Comparison of ENCODE assay signal across 8 cellular contexts in the genomic region with DNA sequence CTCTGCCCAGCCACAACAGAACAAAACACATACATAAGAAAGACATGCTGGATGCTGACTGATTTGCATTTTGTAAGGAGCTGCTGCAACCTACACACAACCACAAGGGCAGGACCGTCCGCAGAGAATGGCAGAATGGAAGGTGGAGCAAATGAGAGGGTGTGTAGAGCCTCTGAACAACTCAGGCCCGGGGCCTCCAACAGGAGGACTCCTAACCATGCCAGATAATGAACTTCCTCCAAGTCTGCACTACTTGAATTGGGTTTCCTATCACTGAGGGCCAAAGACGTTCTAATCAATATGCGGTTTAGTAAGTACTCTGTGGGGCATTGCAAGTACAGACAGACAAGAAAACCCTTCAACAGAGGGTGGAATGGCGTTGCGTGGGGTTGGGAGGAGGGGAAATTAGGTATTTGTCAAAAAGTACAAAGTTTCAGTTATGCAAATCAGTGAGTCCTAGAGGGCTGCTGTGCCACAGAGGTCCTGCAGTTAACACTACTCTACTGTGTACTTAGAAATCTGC. TPM values are rescaled to one million over a fixed set of nuclear protein-coding genes. Genes with fewer than 3 reads are reported as not detected.
DNase-seq lines count a peak whose midpoint lies in the region; ATAC-seq and TF ChIP-seq lines count a peak whose summit lies in the region.

No MANE protein-coding gene starts in this region.

- H3K4me3 Mint-ChIP-seq in activated CD8-positive, alpha-beta memory T cell treated with anti-CD3 and anti-CD28 coated beads, Interleukin-2, amount 10 ng/mL, durations not matched to agents 7 days and 5 days = no peak overlapping the region
- peak overlapping the region; percentile 65 for H3K4me3 Mint-ChIP-seq in stimulated activated memory B cell treated with anti-CD40 and anti-IgM and Interleukin-4, amounts not matched to agents 10 μg/mL and 1 μg/mL and 100 μg/mL, for 72 hours
- no peak overlapping the region for H3K4me3 Mint-ChIP-seq in neural progenitor cell

- intact Hi-C loops in ovary (cut with DNase I) = no loop called here

- H3K9me3 Mint-ChIP-seq in activated CD8-positive, alpha-beta memory T cell treated with anti-CD3 and anti-CD28 coated beads, Interleukin-2, amount 10 ng/mL, durations not matched to agents 7 days and 5 days (ENCODE audit: low read depth) = no peaks in the 10 kb centered on the region
- H3K9me3 Mint-ChIP-seq in stimulated activated memory B cell treated with anti-CD40 and anti-IgM and Interleukin-4, amounts not matched to agents 10 μg/mL and 1 μg/mL and 100 μg/mL, for 72 hours = no peaks in the 10 kb centered on the region
- no peaks in the 10 kb centered on the region for H3K9me3 Mint-ChIP-seq in neural progenitor cell

- DNase-seq in activated CD8-positive, alpha-beta memory T cell treated with anti-CD3 and anti-CD28 coated beads, Interleukin-2, amount 10 ng/mL, durations not matched to agents 7 days and 5 days = peak; percentile 43
- no peak for DNase-seq in activated CD8-positive, alpha-beta memory T cell treated with anti-CD3 and anti-CD28 coated beads, Interleukin-2, amount 50 U/mL, for 48 hours
- DNase-seq in neural progenitor cell (ENCODE audit: low spot score) (no peak), ovary (no peak)
- DNase-seq in stimulated activated CD4-positive, alpha-beta T cell treated with anti-CD3 and anti-CD28 coated beads, Interleukin-12 subunit alpha, Interleukin-12 subunit beta, amount 100 ng/mL, for 4 hours = no peak

- H3K4me3 ChIP-seq in OCI-LY3 (ENCODE audit: low read length) (peak overlapping the region; percentile 74), neural progenitor cell (no peak overlapping the region), ovary (no peak overlapping the region)

- peaks cover 100% of the 10 kb centered on the region for H3K79me2 ChIP-seq in OCI-LY3 (ENCODE audit: low read length)
- peaks cover 89% of the 10 kb centered on the region for H3K79me2 ChIP-seq in neural progenitor cell (ENCODE audit: low read depth)

- CTCF ChIA-PET in activated CD8-positive, alpha-beta memory T cell treated with anti-CD3 and anti-CD28 coated beads, Interleukin-2, amount 10 ng/mL, durations not matched to agents 7 days and 5 days (lab: Charles Lee) = interaction anchor here (1.1 to 1.9 kb wide), 2 partner anchors 11 to 23 kb away, joined by 3 to 4 read pairs; no protein-coding TSS in a partner anchor

- peak; percentile 65 for ATAC-seq in activated CD8-positive, alpha-beta memory T cell treated with anti-CD3 and anti-CD28 coated beads, Interleukin-2, amount 10 ng/mL, durations not matched to agents 7 days and 5 days
- ATAC-seq in HG02642 (IDR thresholded peaks at IDR 0.05; ENCODE audit: poor library complexity, unreplicated experiment) = peak; percentile 85
- ATAC-seq in stimulated activated memory B cell treated with anti-CD40 and anti-IgM and Interleukin-4, amounts not matched to agents 10 μg/mL and 1 μg/mL and 100 μg/mL, for 72 hours = peak; percentile 93

- H3K4me1 Mint-ChIP-seq in activated CD8-positive, alpha-beta memory T cell treated with anti-CD3 and anti-CD28 coated beads, Interleukin-2, amount 10 ng/mL, durations not matched to agents 7 days and 5 days = peaks cover 46% of the 10 kb centered on the region
- H3K4me1 Mint-ChIP-seq in stimulated activated memory B cell treated with anti-CD40 and anti-IgM and Interleukin-4, amounts not matched to agents 10 μg/mL and 1 μg/mL and 100 μg/mL, for 72 hours = peaks cover 97% of the 10 kb centered on the region
- peaks cover 58% of the 10 kb centered on the region for H3K4me1 Mint-ChIP-seq in neural progenitor cell

- no peaks in the 10 kb centered on the region for H3K27me3 Mint-ChIP-seq in activated CD8-positive, alpha-beta memory T cell treated with anti-CD3 and anti-CD28 coated beads, Interleukin-2, amount 10 ng/mL, durations not matched to agents 7 days and 5 days
- H3K27me3 Mint-ChIP-seq in stimulated activated memory B cell treated with anti-CD40 and anti-IgM and Interleukin-4, amounts not matched to agents 10 μg/mL and 1 μg/mL and 100 μg/mL, for 72 hours = no peaks in the 10 kb centered on the region
- peaks cover 2% of the 10 kb centered on the region for H3K27me3 Mint-ChIP-seq in neural progenitor cell (ENCODE audit: insufficient read depth, low read depth)

- H3K4me2 ChIP-seq in OCI-LY3 (ENCODE audit: low read length) = peak overlapping the region; percentile 99
- H3K4me2 ChIP-seq in neural progenitor cell = no peak overlapping the region

- peaks cover 25% of the 10 kb centered on the region for H3K36me3 Mint-ChIP-seq in activated CD8-positive, alpha-beta memory T cell treated with anti-CD3 and anti-CD28 coated beads, Interleukin-2, amount 10 ng/mL, durations not matched to agents 7 days and 5 days
- peaks cover 59% of the 10 kb centered on the region for H3K36me3 Mint-ChIP-seq in stimulated activated memory B cell treated with anti-CD40 and anti-IgM and Interleukin-4, amounts not matched to agents 10 μg/mL and 1 μg/mL and 100 μg/mL, for 72 hours
- peaks cover 4% of the 10 kb centered on the region for H3K36me3 Mint-ChIP-seq in neural progenitor cell

- H3K9me3 ChIP-seq in OCI-LY3 (ENCODE audit: insufficient read depth, low read length) = no peaks in the 10 kb centered on the region
- H3K9me3 ChIP-seq in neural progenitor cell (ENCODE audit: low read depth) = no peaks in the 10 kb centered on the region
- no peaks in the 10 kb centered on the region for H3K9me3 ChIP-seq in ovary

- 90 to 93% (median 91%) methylated on average over 7 of the region's 7 CpGs for WGBS in ovary, 3 donors

- H3K4me1 ChIP-seq in OCI-LY3 (ENCODE audit: low read length) (peaks cover 99% of the 10 kb centered on the region), neural progenitor cell (peaks cover 19% of the 10 kb centered on the region), ovary (ENCODE audit: insufficient read depth) (peaks cover 2% of the 10 kb centered on the region)

- H2AFZ ChIP-seq in OCI-LY3 (ENCODE audit: low read depth, low read length) = no peak overlapping the region
- no peak overlapping the region for H2AFZ ChIP-seq in neural progenitor cell (replicated peaks)

- peaks cover 42% of the 10 kb centered on the region for H3K36me3 ChIP-seq in OCI-LY3 (replicated peaks; ENCODE audit: low read depth, low read length)
- H3K36me3 ChIP-seq in neural progenitor cell = no peaks in the 10 kb centered on the region
- H3K36me3 ChIP-seq in ovary = no peaks in the 10 kb centered on the region

- H4K20me1 ChIP-seq in OCI-LY3 (ENCODE audit: insufficient read depth, low read length) (peaks cover 100% of the 10 kb centered on the region), neural progenitor cell (ENCODE audit: low read depth) (peaks cover 72% of the 10 kb centered on the region)

- no peak for TF ChIP-seq EP300 in ovary (IDR thresholded peaks at IDR 0.05)

- H3K27ac ChIP-seq in OCI-LY3 (ENCODE audit: low read length) = peak overlapping the region; percentile 96
- H3K27ac ChIP-seq in neural progenitor cell = no peak overlapping the region
- H3K27ac ChIP-seq in ovary = no peak overlapping the region

- no peaks in the 10 kb centered on the region for H3K27me3 ChIP-seq in OCI-LY3 (ENCODE audit: low read depth, low read length)
- H3K27me3 ChIP-seq in neural progenitor cell = no peaks in the 10 kb centered on the region
- no peaks in the 10 kb centered on the region for H3K27me3 ChIP-seq in ovary

- H3F3A ChIP-seq in neural progenitor cell (ENCODE audit: low read depth) = no peaks in the 10 kb centered on the region

- H3K9ac ChIP-seq in OCI-LY3 (ENCODE audit: low read length) (peak overlapping the region; percentile 78), neural progenitor cell (no peak overlapping the region)

- H3K27ac Mint-ChIP-seq in activated CD8-positive, alpha-beta memory T cell treated with anti-CD3 and anti-CD28 coated beads, Interleukin-2, amount 10 ng/mL, durations not matched to agents 7 days and 5 days = no peak overlapping the region
- H3K27ac Mint-ChIP-seq in stimulated activated memory B cell treated with anti-CD40 and anti-IgM and Interleukin-4, amounts not matched to agents 10 μg/mL and 1 μg/mL and 100 μg/mL, for 72 hours = peak overlapping the region; percentile 79
- no peak overlapping the region for H3K27ac Mint-ChIP-seq in neural progenitor cell

- no peak for TF ChIP-seq CTCF in OCI-LY3 (IDR thresholded peaks at IDR 0.05; ENCODE audit: low read depth, low read length)
- no peak for TF ChIP-seq CTCF in neural progenitor cell (IDR thresholded peaks at IDR 0.05)
- TF ChIP-seq CTCF in ovary (IDR thresholded peaks at IDR 0.05) = no peak

- no peak for TF ChIP-seq POLR2A in ovary (IDR thresholded peaks at IDR 0.05)

RNA-seq across cellular contexts. Expression of a gene that starts 14.6 kb away (rescaled TPM):
- 10 to 100 TPM; 42.3 to 67.3 TPM for total RNA-seq in activated CD8-positive, alpha-beta memory T cell treated with anti-CD3 and anti-CD28 coated beads, Interleukin-2, amount 10 ng/mL, durations not matched to agents 7 days and 5 days
- total RNA-seq in neural progenitor cell (ENCODE audit: low replicate concordance) = 46.6 and 55.9 TPM in 2 replicates
- 10 to 100 TPM; 28.0 to 52.1 (median 48.9) TPM for total RNA-seq in ovary
- polyA plus RNA-seq in ovary = 10 to 100 TPM; 33.9 to 44.0 TPM
